Comparison of ENCODE assay signal across 9 cellular contexts in genomic region chr11:106091480-106092123, GRCh38. TPM values are rescaled to one million over a fixed set of nuclear protein-coding genes. Genes with fewer than 3 reads are reported as not detected.
DNase-seq lines count a peak whose midpoint lies in the region; ATAC-seq, FAIRE-seq and TF ChIP-seq lines count a peak whose summit lies in the region.
"Had no signal": no experiment of that assay in that cellular context is flagged by ENCODE, and none has a peak within 500 bp of the region (broad histone marks: within the 10 kb centered on the region; RNA-seq: fewer than 3 reads in every experiment).

No MANE protein-coding gene starts in this region.

- H3K9me3 ChIP-seq in GM23248 (ENCODE audit: low read depth), result no peaks in the 10 kb centered on the region
- H3K9me3 ChIP-seq in keratinocyte (ENCODE audit: control insufficient read depth, low read depth, low read length), result no peaks in the 10 kb centered on the region
- H3K9me3 ChIP-seq: thoracic aorta had no signal

- H3K9me2 ChIP-seq in GM23248 (ENCODE audit: insufficient read depth) (no peaks in the 10 kb centered on the region), GM23338 (ENCODE audit: insufficient read depth) (no peaks in the 10 kb centered on the region)

- ATAC-seq in GM18519 (IDR thresholded peaks at IDR 0.05; ENCODE audit: low FRiP score, unreplicated experiment) (peak; percentile 97), GM23338 (no peak)

- H3K4me1 ChIP-seq in GM23248 (ENCODE audit: insufficient read depth), result peaks cover 22% of the 10 kb centered on the region
- H3K4me1 ChIP-seq in keratinocyte (ENCODE audit: control insufficient read depth, extremely low read depth, insufficient read depth, low read length), result peaks cover 31% of the 10 kb centered on the region
- no peaks in the 10 kb centered on the region; the same call in 1 of the 2 replicates for H3K4me1 ChIP-seq in GM23338 (ENCODE audit: insufficient read depth)

- H3K27me3 ChIP-seq in GM23248 (replicated peaks; ENCODE audit: insufficient read depth), result no peaks in the 10 kb centered on the region
- no peaks in the 10 kb centered on the region for H3K27me3 ChIP-seq in keratinocyte (ENCODE audit: control insufficient read depth, extremely low read depth, insufficient read depth, low read length)
- no peaks in the 10 kb centered on the region for H3K27me3 ChIP-seq in GM23338 (ENCODE audit: insufficient read depth)

- H3K27ac ChIP-seq in GM23248 (peak overlapping the region; percentile 16; the same call in 1 of the 2 replicates), keratinocyte (ENCODE audit: control insufficient read depth, insufficient read depth, low read length) (peak overlapping the region; percentile 75), GM23338 (ENCODE audit: low read depth) (no peak overlapping the region)
- H3K27ac ChIP-seq: thoracic aorta had no signal

- H3K9ac ChIP-seq in GM23248 (no peak overlapping the region), keratinocyte (ENCODE audit: control insufficient read depth, extremely low read depth, insufficient read depth, low read length) (peak overlapping the region; percentile 34)

- peaks cover 7% of the 10 kb centered on the region for H3K4me1 Mint-ChIP-seq in GM23338

- H3K4me3 Mint-ChIP-seq in GM23338, result no peak overlapping the region

- H3K79me2 ChIP-seq in GM23248 (ENCODE audit: insufficient read depth), result peaks cover 68% of the 10 kb centered on the region
- peaks cover 45% of the 10 kb centered on the region for H3K79me2 ChIP-seq in keratinocyte (ENCODE audit: control insufficient read depth, insufficient read depth, low read length)
- peaks cover 60% of the 10 kb centered on the region for H3K79me2 ChIP-seq in GM23338 (replicated peaks; ENCODE audit: insufficient read depth)

- no peak overlapping the region for H3K27ac Mint-ChIP-seq in GM23338

- no peak for FAIRE-seq in RCC 7860 (lab: Jason Lieb, UNC)
- peak; percentile 75 for FAIRE-seq in keratinocyte (lab: Jason Lieb, UNC)

- dilution Hi-C loops in keratinocyte (cut with MboI; ENCODE audit: extremely low pct_ligation_motif_present, low sequenced_read_pairs), result no loop called here

- H4K20me1 ChIP-seq in GM23248 (ENCODE audit: insufficient read depth) (peaks cover 14% of the 10 kb centered on the region; the same call in 1 of the 2 replicates), keratinocyte (ENCODE audit: control insufficient read depth, extremely low read depth, insufficient read depth, low read length) (peaks cover 3% of the 10 kb centered on the region), GM23338 (replicated peaks; ENCODE audit: insufficient read depth) (peaks cover 14% of the 10 kb centered on the region; the same call in 1 of the 2 replicates)

- H3K36me3 Mint-ChIP-seq in GM23338 (ENCODE audit: low read depth), result peaks cover 63% of the 10 kb centered on the region

- in situ Hi-C loops in GM23248 (cut with MboI), result no loop called here

- no peaks in the 10 kb centered on the region for H3K9me3 Mint-ChIP-seq in GM23338

- peak; percentile 79 for DNase-seq in GM23248
- DNase-seq in RCC 7860 (ENCODE audit: low spot score), result peak; percentile 43
- DNase-seq in keratinocyte (ENCODE audit: low read depth, low spot score), result peak; percentile 25
- no peak for DNase-seq in GM23338 (ENCODE audit: low spot score)
- DNase-seq in NK-92 treated with Interleukin-12 subunit alpha and Interleukin-12 subunit beta, amount 100 ng/mL, for 24 hours (lab: John Stamatoyannopoulos, UW), result no peak
- DNase-seq in NCI-H1105 treated with DMSO at 0.1 percent for 48 hours (lab: John Stamatoyannopoulos, UW), result no peak
- no peak for DNase-seq in Kasumi-1 (lab: John Stamatoyannopoulos, UW)

- H3K4me2 ChIP-seq in GM23248 (ENCODE audit: unreplicated experiment) (no peak overlapping the region), keratinocyte (ENCODE audit: control insufficient read depth, extremely low read depth, insufficient read depth, low read depth, low read length) (peak overlapping the region; percentile 45), GM23338 (no peak overlapping the region)

- peaks cover 34% of the 10 kb centered on the region for H3K36me3 ChIP-seq in GM23248 (ENCODE audit: low read depth)
- H3K36me3 ChIP-seq in keratinocyte (ENCODE audit: control insufficient read depth in 2 of 2, extremely low read depth in 1 of 2, insufficient read depth in 2 of 2, low read length in 2 of 2), result peaks cover 2 to 4% of the 10 kb centered on the region in 2 experiments
- H3K36me3 ChIP-seq in GM23338 (ENCODE audit: insufficient read depth), result peaks cover 22% of the 10 kb centered on the region; the same call in 1 of the 2 replicates

- H2AFZ ChIP-seq in GM23248 (no peak overlapping the region), keratinocyte (ENCODE audit: control insufficient read depth, low read length) (no peak overlapping the region), GM23338 (no peak overlapping the region)

- WGBS in GM23248 (ENCODE audit: low coverage in 1 of 2, low lambda C conversion rate in 2 of 2, missing lambda C conversion rate in 2 of 2), 2 experiments, result 57 to 59% methylated on average over 3 of the region's 3 CpGs

- no peaks in the 10 kb centered on the region for H3K27me3 Mint-ChIP-seq in GM23338 (ENCODE audit: insufficient read depth, low read depth, poor library complexity)

- H3K4me3 ChIP-seq in GM23248 (no peak overlapping the region), keratinocyte (ENCODE audit: control insufficient read depth in 2 of 3, extremely low read depth in 1 of 3, insufficient read depth in 2 of 3, low read depth in 1 of 3, low read length in 3 of 3) (no peak overlapping the region), GM23338 (no peak overlapping the region)
- H3K4me3 ChIP-seq: thoracic aorta had no signal

- H3F3A ChIP-seq in GM23248 (ENCODE audit: insufficient read depth), result peaks cover 5% of the 10 kb centered on the region; the same call in 1 of the 2 replicates
- no peaks in the 10 kb centered on the region for H3F3A ChIP-seq in GM23338 (replicated peaks; ENCODE audit: low read depth)

- H3K9me1 ChIP-seq in keratinocyte (ENCODE audit: control insufficient read depth, extremely low read depth, insufficient read depth, low read length), result no peaks in the 10 kb centered on the region

- TF ChIP-seq CTCF in keratinocyte (optimal IDR thresholded peaks at IDR 0.05 in 1 of 3, IDR thresholded peaks at IDR 0.05 in 1 of 3, conservative IDR thresholded peaks at IDR 0.05 in 1 of 3; ENCODE audit: extremely low read depth in 1 of 3, insufficient read depth in 2 of 3, low read length in 3 of 3) (no peak), GM23338 (conservative IDR thresholded peaks at IDR 0.05; ENCODE audit: low read depth in 2 of 2) (no peak)

TF ChIP-seq in GM23338, 12 proteins besides CTCF, POLR2A, EP300 and RAD21 (continues in another document):
- TF ChIP-seq EZH2phosphoT487 (IDR thresholded peaks at IDR 0.05; ENCODE audit: unreplicated experiment) (no peak), CREB1 (CRISPR knock-in tag; IDR thresholded peaks at IDR 0.05; ENCODE audit: low read depth) (no peak), STAT1 (IDR thresholded peaks at IDR 0.05; ENCODE audit: unreplicated experiment) (no peak), ZNF114 (CRISPR knock-in tag; IDR thresholded peaks at IDR 0.05) (no peak)

RNA-seq across cellular contexts. Expression of gene AASDHPPT, which starts 14.1 kb away (rescaled TPM):
- total RNA-seq in GM23248 (2014; rRNA removed; shearing (Covaris generic)), result 45.9 and 70.1 TPM in 2 replicates
- polyA plus RNA-seq in GM23248 (2016; fragmentation: Nextera tagmentation; extraction: Ambion mirVana) (48.7 and 49.5 TPM in 2 replicates), keratinocyte (30.2 to 53.0 TPM (median 30.4 TPM) in 3 replicates), GM23338 (2016; fragmentation: Nextera tagmentation; extraction: Ambion mirVana) (38.8 and 49.0 TPM in 2 replicates)
- 113 TPM for polyA plus RNA-seq in keratinocyte (2011; ENCODE audit: low read depth)
- 29.2 and 52.4 TPM in 2 replicates for polyA plus RNA-seq in keratinocyte (2011; cell fraction: cytosol; rRNA removed)
- polyA plus RNA-seq in keratinocyte (2011; cell fraction: nucleus; rRNA removed), result 19.8 and 31.8 TPM in 2 replicates
- polyA plus RNA-seq in keratinocyte (2012; ENCODE audit: low replicate concordance), result 26.7 and 33.5 TPM in 2 replicates
- 7.9 to 25.2 TPM (median 16.4 TPM) in 3 replicates for polyA minus RNA-seq in keratinocyte
- polyA minus RNA-seq in keratinocyte (2011; cell fraction: cytosol; rRNA and poly(A)+ RNA removed), result 59.3 TPM
- 25.6 and 36.5 TPM in 2 replicates for polyA minus RNA-seq in keratinocyte (2011; cell fraction: nucleus; rRNA and poly(A)+ RNA removed)
- total RNA-seq in GM23338 (2014; rRNA removed; shearing (Covaris generic)), result 57.4 and 62.3 TPM in 2 replicates

RNA-seq across cellular contexts. Expression of gene KBTBD3, which starts 14.5 kb away (rescaled TPM):
- 1.3 and 3.6 TPM in 2 replicates for total RNA-seq in GM23248 (2014; rRNA removed; shearing (Covaris generic))
- polyA plus RNA-seq in GM23248 (2016; fragmentation: Nextera tagmentation; extraction: Ambion mirVana), result 6.6 and 7.7 TPM in 2 replicates
- polyA plus RNA-seq in keratinocyte, result 1.5 to 12.8 TPM (median 8.9 TPM) in 3 replicates
- 4.0 TPM for polyA plus RNA-seq in keratinocyte (2011; ENCODE audit: low read depth)
- 2.7 and 4.0 TPM in 2 replicates for polyA plus RNA-seq in keratinocyte (2011; cell fraction: cytosol; rRNA removed)
- 2.8 TPM in 2 replicates for polyA plus RNA-seq in keratinocyte (2011; cell fraction: nucleus; rRNA removed)
- 3.4 and 5.2 TPM in 2 replicates for polyA plus RNA-seq in keratinocyte (2012; ENCODE audit: low replicate concordance)
- polyA minus RNA-seq in keratinocyte, result 4.4 to 8.5 TPM (median 5.7 TPM) in 3 replicates
- polyA minus RNA-seq in keratinocyte (2011; cell fraction: cytosol; rRNA and poly(A)+ RNA removed), result 1.3 TPM
- polyA minus RNA-seq in keratinocyte (2011; cell fraction: nucleus; rRNA and poly(A)+ RNA removed), result 5.0 and 8.9 TPM in 2 replicates
- 1.8 and 1.9 TPM in 2 replicates for total RNA-seq in GM23338 (2014; rRNA removed; shearing (Covaris generic))
- polyA plus RNA-seq in GM23338 (2016; fragmentation: Nextera tagmentation; extraction: Ambion mirVana), result 13.7 TPM in 2 replicates

Comparison
In these comparisons a context has a peak if more than half of its experiments do, and no peak if none do; other contexts are left out.
1. DNase-seq: peak in GM23248 (single experiment), RCC 7860 (single experiment) and keratinocyte (single experiment); none in GM23338 (single experiment), NK-92 treated with Interleukin-12 subunit alpha and Interleukin-12 subunit beta, amount 100 ng/mL, for 24 hours (single experiment), NCI-H1105 treated with DMSO at 0.1 percent for 48 hours (single experiment) and Kasumi-1 (0 of 2).